Comparison of ENCODE assay signal across 10 cellular contexts in the genomic region with DNA sequence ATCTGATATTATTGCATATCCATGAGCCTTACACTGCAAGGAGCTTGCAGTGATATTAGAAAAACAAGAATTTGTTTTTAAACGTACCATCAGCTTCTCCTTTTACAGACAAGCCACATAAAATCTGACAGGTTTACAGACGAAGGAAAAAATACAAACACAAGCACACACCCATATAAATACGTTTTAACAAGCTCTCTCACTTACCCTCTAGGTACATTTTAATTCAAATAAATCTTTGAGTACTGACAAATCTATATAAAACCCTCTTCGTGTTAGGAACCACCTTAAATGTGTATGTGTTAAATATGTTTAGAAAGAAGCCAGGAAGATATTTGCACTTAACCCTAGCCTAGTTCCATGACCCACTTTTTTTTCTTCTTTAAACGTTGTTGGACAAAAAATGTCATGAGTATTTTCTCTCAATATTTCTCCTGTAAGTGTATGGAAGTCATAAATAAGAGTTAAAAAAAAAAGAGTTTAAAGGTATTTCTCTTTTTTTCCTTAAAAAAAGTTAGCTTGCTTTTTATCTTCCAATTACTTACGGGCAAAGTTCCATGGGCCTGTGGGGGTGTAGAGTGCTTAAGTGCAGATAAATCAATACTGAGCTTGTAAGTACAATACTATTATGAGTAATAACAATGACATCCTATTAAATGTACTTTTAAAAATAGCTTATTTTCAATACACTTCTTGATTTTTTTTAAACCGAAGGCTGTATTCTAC. TPM values are rescaled to one million over a fixed set of nuclear protein-coding genes. Genes with fewer than 3 reads are reported as not detected.
A peak's percentile ranks its signal among the peaks of the same experiment; 100 is the strongest.
DNase-seq lines count a peak whose midpoint lies in the region; ATAC-seq, FAIRE-seq and TF ChIP-seq lines count a peak whose summit lies in the region.
"Had no signal": no experiment of that assay in that cellular context is flagged by ENCODE, and none has a peak within 500 bp of the region (broad histone marks: within the 10 kb centered on the region; RNA-seq: fewer than 3 reads in every experiment).

No MANE protein-coding gene starts in this region.

- no peak for TF ChIP-seq CTCF in keratinocyte (optimal IDR thresholded peaks at IDR 0.05 in 1 of 3, IDR thresholded peaks at IDR 0.05 in 1 of 3, conservative IDR thresholded peaks at IDR 0.05 in 1 of 3; ENCODE audit: extremely low read depth in 1 of 3, insufficient read depth in 2 of 3, low read length in 3 of 3)

- intact Hi-C loops in activated T-helper 2 cell treated with anti-CD3 and anti-CD28 coated beads, Interferon-gamma antibody, Interleukin-2, Interleukin-4, amounts not matched to agents 10 μg/mL and 5 μg/mL and 100 μg/mL, durations not matched to agents 14 hours and 24 hours and 36 hours (cut with micrococcal nuclease) = loop anchor here (1.0 to 10.0 kb wide), 4 partner anchors 39 to 268 kb away; a partner anchor contains a TSS

- H3K36me3 ChIP-seq in keratinocyte (ENCODE audit: control insufficient read depth in 2 of 2, extremely low read depth in 1 of 2, insufficient read depth in 2 of 2, low read length in 2 of 2) = peaks cover 0 to 3% of the 10 kb centered on the region in 2 experiments
- H3K36me3 ChIP-seq in stomach smooth muscle (ENCODE audit: control insufficient read depth in 2 of 2, insufficient read depth in 2 of 2, low read length in 2 of 2) = no peaks in the 10 kb centered on the region

- H3K79me2 ChIP-seq in keratinocyte (ENCODE audit: control insufficient read depth, insufficient read depth, low read length) = peaks cover 43% of the 10 kb centered on the region

- peak overlapping the region; percentile 96 for H3K4me3 Mint-ChIP-seq in activated T-helper 2 cell treated with anti-CD3 and anti-CD28 coated beads, Interferon-gamma antibody, Interleukin-2, Interleukin-4, amounts not matched to agents 10 μg/mL and 5 μg/mL and 100 μg/mL, durations not matched to agents 14 hours and 24 hours and 36 hours (ENCODE audit: low read depth)

- peaks cover 46% of the 10 kb centered on the region for H3K4me1 Mint-ChIP-seq in activated T-helper 2 cell treated with anti-CD3 and anti-CD28 coated beads, Interferon-gamma antibody, Interleukin-2, Interleukin-4, amounts not matched to agents 10 μg/mL and 5 μg/mL and 100 μg/mL, durations not matched to agents 14 hours and 24 hours and 36 hours (ENCODE audit: low read depth)

- dilution Hi-C loops in keratinocyte (cut with MboI; ENCODE audit: extremely low pct_ligation_motif_present, low sequenced_read_pairs) = no loop called here

- H3K9me3 Mint-ChIP-seq in activated T-helper 2 cell treated with anti-CD3 and anti-CD28 coated beads, Interferon-gamma antibody, Interleukin-2, Interleukin-4, amounts not matched to agents 10 μg/mL and 5 μg/mL and 100 μg/mL, durations not matched to agents 14 hours and 24 hours and 36 hours = peaks cover 11% of the 10 kb centered on the region

- H3K9me3 ChIP-seq in keratinocyte (ENCODE audit: control insufficient read depth, low read depth, low read length) (no peaks in the 10 kb centered on the region), stomach smooth muscle (ENCODE audit: control insufficient read depth in 2 of 2, low read length in 2 of 2) (no peaks in the 10 kb centered on the region)

- peak overlapping the region; percentile 92 for H3K27ac Mint-ChIP-seq in activated T-helper 2 cell treated with anti-CD3 and anti-CD28 coated beads, Interferon-gamma antibody, Interleukin-2, Interleukin-4, amounts not matched to agents 10 μg/mL and 5 μg/mL and 100 μg/mL, durations not matched to agents 14 hours and 24 hours and 36 hours

- peaks cover 12% of the 10 kb centered on the region for H3K4me1 ChIP-seq in keratinocyte (ENCODE audit: control insufficient read depth, extremely low read depth, insufficient read depth, low read length)
- H3K4me1 ChIP-seq in stomach smooth muscle (ENCODE audit: control insufficient read depth, insufficient read depth, low read length) = no peaks in the 10 kb centered on the region

- H3K36me3 Mint-ChIP-seq in activated T-helper 2 cell treated with anti-CD3 and anti-CD28 coated beads, Interferon-gamma antibody, Interleukin-2, Interleukin-4, amounts not matched to agents 10 μg/mL and 5 μg/mL and 100 μg/mL, durations not matched to agents 14 hours and 24 hours and 36 hours (ENCODE audit: low read depth) = peaks cover 43% of the 10 kb centered on the region

- no peak for ATAC-seq in HG03175 (IDR thresholded peaks at IDR 0.05; ENCODE audit: unreplicated experiment)

- no peaks in the 10 kb centered on the region for H3K27me3 ChIP-seq in keratinocyte (ENCODE audit: control insufficient read depth, extremely low read depth, insufficient read depth, low read length)
- peaks cover 2 to 6% of the 10 kb centered on the region in 2 donors for H3K27me3 ChIP-seq in stomach smooth muscle (ENCODE audit: control insufficient read depth in 1 of 2, insufficient read depth in 2 of 2, low read length in 2 of 2)

- peak overlapping the region; percentile 77 to 97 (median 97) for H3K4me3 ChIP-seq in keratinocyte (ENCODE audit: control insufficient read depth in 2 of 3, extremely low read depth in 1 of 3, insufficient read depth in 2 of 3, low read depth in 1 of 3, low read length in 3 of 3)
- peak overlapping the region; percentile 41 to 67 for H3K4me3 ChIP-seq in stomach smooth muscle (ENCODE audit: low read length in 2 of 2)

- H3K27me3 Mint-ChIP-seq in activated T-helper 2 cell treated with anti-CD3 and anti-CD28 coated beads, Interferon-gamma antibody, Interleukin-2, Interleukin-4, amounts not matched to agents 10 μg/mL and 5 μg/mL and 100 μg/mL, durations not matched to agents 14 hours and 24 hours and 36 hours (ENCODE audit: low read depth) = peaks cover 6% of the 10 kb centered on the region

- H3K27ac ChIP-seq in keratinocyte (ENCODE audit: control insufficient read depth, insufficient read depth, low read length) (peak overlapping the region; percentile 87), stomach smooth muscle (ENCODE audit: low read length) (no peak overlapping the region)

- FAIRE-seq in keratinocyte (lab: Jason Lieb, UNC) = no peak

- peak overlapping the region; percentile 91 for H3K9ac ChIP-seq in keratinocyte (ENCODE audit: control insufficient read depth, extremely low read depth, insufficient read depth, low read length)
- H3K9ac ChIP-seq in stomach smooth muscle (ENCODE audit: low read length in 2 of 2) = peak overlapping the region in 1 of 2 donors; percentile 6

- no peaks in the 10 kb centered on the region for H4K20me1 ChIP-seq in keratinocyte (ENCODE audit: control insufficient read depth, extremely low read depth, insufficient read depth, low read length)

- peak overlapping the region; percentile 93 for H3K4me2 ChIP-seq in keratinocyte (ENCODE audit: control insufficient read depth, extremely low read depth, insufficient read depth, low read depth, low read length)

- H2AFZ ChIP-seq in keratinocyte (ENCODE audit: control insufficient read depth, low read length) = no peak overlapping the region

- no peaks in the 10 kb centered on the region for H3K9me1 ChIP-seq in keratinocyte (ENCODE audit: control insufficient read depth, extremely low read depth, insufficient read depth, low read length)

- peak; percentile 10 for DNase-seq in DMS 273 (lab: John Stamatoyannopoulos, UW; ENCODE audit: unreplicated experiment)
- no peak for DNase-seq in DMS 273 treated with DMSO at 0.1 percent for 48 hours (lab: John Stamatoyannopoulos, UW)
- DNase-seq in activated T-helper 2 cell treated with anti-CD3 and anti-CD28 coated beads, Interferon-gamma antibody, Interleukin-2, Interleukin-4, amounts not matched to agents 10 μg/mL and 5 μg/mL and 100 μg/mL, durations not matched to agents 14 hours and 24 hours and 36 hours (ENCODE audit: low spot score) = no peak
- no peak for DNase-seq in keratinocyte (ENCODE audit: low read depth, low spot score)
- no peak for DNase-seq in cerebellar cortex (ENCODE audit: low spot score)
- no peak for DNase-seq in RPMI8226
- DNase-seq: activated CD8-positive, alpha-beta memory T cell treated with anti-CD3 and anti-CD28 coated beads for 24 hours had no signal

RNA-seq across cellular contexts. Expression of a gene that starts 1.5 kb away (rescaled TPM):
- total RNA-seq in activated T-helper 2 cell treated with anti-CD3 and anti-CD28 coated beads, Interferon-gamma antibody, Interleukin-2, Interleukin-4, amounts not matched to agents 10 μg/mL and 5 μg/mL and 100 μg/mL, durations not matched to agents 14 hours and 24 hours and 36 hours = 29.5 and 35.8 TPM in 2 replicates
- 3.8 to 9.3 TPM (median 7.2 TPM) in 3 replicates for polyA plus RNA-seq in keratinocyte
- polyA plus RNA-seq in keratinocyte (2011; ENCODE audit: low read depth) = 52.3 TPM
- polyA plus RNA-seq in keratinocyte (2011; cell fraction: cytosol; rRNA removed) = 2.5 and 5.6 TPM in 2 replicates
- polyA plus RNA-seq in keratinocyte (2011; cell fraction: nucleus; rRNA removed) = 8.8 and 13.1 TPM in 2 replicates
- polyA plus RNA-seq in keratinocyte (2012; ENCODE audit: low replicate concordance) = 5.6 and 16.2 TPM in 2 replicates
- polyA minus RNA-seq in keratinocyte = 3.5 to 42.7 TPM (median 27.0 TPM) in 3 replicates
- 8.2 TPM for polyA minus RNA-seq in keratinocyte (2011; cell fraction: cytosol; rRNA and poly(A)+ RNA removed)
- 23.8 and 62.5 TPM in 2 replicates for polyA minus RNA-seq in keratinocyte (2011; cell fraction: nucleus; rRNA and poly(A)+ RNA removed)
- total RNA-seq: LHCN-M2 had no signal

RNA-seq across cellular contexts. Expression of a gene that starts 38.6 kb away (rescaled TPM):
- total RNA-seq in activated T-helper 2 cell treated with anti-CD3 and anti-CD28 coated beads, Interferon-gamma antibody, Interleukin-2, Interleukin-4, amounts not matched to agents 10 μg/mL and 5 μg/mL and 100 μg/mL, durations not matched to agents 14 hours and 24 hours and 36 hours = 1.1 TPM in 2 replicates
- polyA plus RNA-seq in keratinocyte = not detected in 3 replicates
- not detected for polyA plus RNA-seq in keratinocyte (2011; ENCODE audit: low read depth)
- polyA plus RNA-seq in keratinocyte (2011; cell fraction: cytosol; rRNA removed) = not detected in 2 replicates
- not detected in 2 replicates for polyA plus RNA-seq in keratinocyte (2011; cell fraction: nucleus; rRNA removed)
- not detected in 2 replicates for polyA plus RNA-seq in keratinocyte (2012; ENCODE audit: low replicate concordance)
- polyA minus RNA-seq in keratinocyte = not detected in 3 replicates
- polyA minus RNA-seq in keratinocyte (2011; cell fraction: cytosol; rRNA and poly(A)+ RNA removed) = not detected
- polyA minus RNA-seq in keratinocyte (2011; cell fraction: nucleus; rRNA and poly(A)+ RNA removed) = not detected in 2 replicates
- total RNA-seq: LHCN-M2 had no signal
